Comparison of ENCODE assay signal across 19 cellular contexts in the genomic region with DNA sequence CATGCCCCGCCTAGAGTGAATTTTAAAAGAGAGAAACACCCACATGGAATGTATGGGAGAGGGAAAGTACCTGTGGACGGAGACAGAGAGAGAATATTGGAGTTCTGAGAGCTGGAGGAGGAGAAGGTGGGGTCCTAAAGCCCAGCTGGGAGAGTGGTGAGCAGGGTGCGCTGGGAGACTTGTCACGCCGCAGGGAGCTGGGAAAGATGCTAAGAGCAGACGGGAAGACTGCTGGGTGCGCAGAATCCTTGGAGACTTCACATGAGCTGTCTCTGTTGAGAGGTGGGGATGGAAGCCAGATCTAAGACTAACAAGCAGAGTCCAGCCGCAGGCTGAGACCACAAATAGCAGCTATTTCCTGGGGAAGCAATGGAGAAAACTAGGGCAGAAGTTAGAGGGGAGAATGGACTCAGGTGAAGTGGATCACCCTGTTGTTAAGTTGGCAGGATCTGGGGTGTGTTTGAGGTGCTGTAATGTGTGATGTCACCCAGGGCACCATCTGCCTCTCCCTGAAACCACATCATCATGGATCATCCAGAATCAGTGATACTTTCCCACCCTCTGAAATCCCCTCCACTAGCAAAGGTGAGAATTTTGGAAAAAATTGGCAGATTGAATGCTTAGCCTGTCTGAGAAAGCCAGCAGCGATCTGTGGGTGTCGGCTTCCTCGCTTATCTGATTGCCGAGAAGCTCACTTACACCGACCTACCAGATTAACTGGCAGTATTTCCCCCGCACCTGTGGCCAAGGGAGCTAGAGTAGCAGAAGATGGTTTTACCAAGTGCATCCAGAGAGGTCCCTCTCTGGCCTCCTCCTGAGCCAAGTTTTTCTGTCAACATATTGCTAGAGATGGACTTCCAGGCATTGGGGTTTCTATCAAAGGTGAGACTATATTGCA.
DNase-seq lines count a peak whose midpoint lies in the region; ATAC-seq and TF ChIP-seq lines count a peak whose summit lies in the region.
"Had no signal": no experiment of that assay in that cellular context is flagged by ENCODE, and none has a peak within 500 bp of the region (broad histone marks: within the 10 kb centered on the region; RNA-seq: fewer than 3 reads in every experiment).

No MANE protein-coding gene starts in this region.

- no peaks in the 10 kb centered on the region for H3K9me3 Mint-ChIP-seq in activated naive CD4-positive, alpha-beta T cell treated with anti-CD3 and anti-CD28 coated beads, Interleukin-2, amount 50 U/mL, for 24 hours
- H3K9me3 Mint-ChIP-seq in activated naive CD4-positive, alpha-beta T cell treated with anti-CD3 and anti-CD28 coated beads, Interleukin-2, amount 10 ng/mL, durations not matched to agents 7 days and 5 days, result peaks cover 1% of the 10 kb centered on the region
- H3K9me3 Mint-ChIP-seq in stimulated activated naive B cell treated with anti-CD40 and anti-IgM and Interleukin-4, amounts not matched to agents 10 μg/mL and 1 μg/mL and 100 μg/mL, for 72 hours, result no peaks in the 10 kb centered on the region
- H3K9me3 Mint-ChIP-seq: HFFc6 had no signal

- no peak for ATAC-seq in stimulated activated naive B cell treated with anti-CD40 and anti-IgM and Interleukin-4, amounts not matched to agents 10 μg/mL and 1 μg/mL and 100 μg/mL, for 72 hours (replicated peaks)
- ATAC-seq: Panc1, SK-N-SH treated with all-trans-retinoic acid at 6 μM for 48 hours had no signal

- no peaks in the 10 kb centered on the region for H3K27me3 ChIP-seq in dorsolateral prefrontal cortex
- H3K27me3 ChIP-seq: ascending aorta, sigmoid colon, vagina had no signal

- intact Hi-C loops in dorsolateral prefrontal cortex (cut with DNase I), result no loop called here

- peaks cover 42% of the 10 kb centered on the region for H3K36me3 Mint-ChIP-seq in activated naive CD4-positive, alpha-beta T cell treated with anti-CD3 and anti-CD28 coated beads, Interleukin-2, amount 50 U/mL, for 24 hours
- peaks cover 66% of the 10 kb centered on the region for H3K36me3 Mint-ChIP-seq in activated naive CD4-positive, alpha-beta T cell treated with anti-CD3 and anti-CD28 coated beads, Interleukin-2, amount 10 ng/mL, durations not matched to agents 7 days and 5 days
- peaks cover 66 to 87% of the 10 kb centered on the region in 2 donors for H3K36me3 Mint-ChIP-seq in stimulated activated naive B cell treated with anti-CD40 and anti-IgM and Interleukin-4, amounts not matched to agents 10 μg/mL and 1 μg/mL and 100 μg/mL, for 72 hours

- no peak for DNase-seq in activated naive CD4-positive, alpha-beta T cell treated with anti-CD3 and anti-CD28 coated beads, Interleukin-2, amount 10 ng/mL, durations not matched to agents 7 days and 5 days
- DNase-seq in T-helper 2 cell (peak in 3 of 5 experiments; percentile 11 to 91 (median 32)), dorsolateral prefrontal cortex (peak in 5 of 10 donors; percentile 37 to 61 (median 60)), SW480 (ENCODE audit: low spot score) (no peak), NCI-H2029 (lab: John Stamatoyannopoulos, UW) (no peak), amygdala (lab: John Stamatoyannopoulos, UW) (no peak)
- no peak for DNase-seq in stimulated activated naive B cell treated with anti-CD40 and anti-IgM and Interleukin-4, amounts not matched to agents 10 μg/mL and 1 μg/mL and 100 μg/mL, for 72 hours
- DNase-seq: activated CD8-positive, alpha-beta memory T cell treated with anti-CD3 and anti-CD28 coated beads, Interleukin-2, amount 50 U/mL, for 48 hours; COR-L47; EL; HFFc6; left ventricle myocardium inferior; NCI-H82; sigmoid colon had no signal

- peak overlapping the region; percentile 43 for H3K27ac Mint-ChIP-seq in activated naive CD4-positive, alpha-beta T cell treated with anti-CD3 and anti-CD28 coated beads, Interleukin-2, amount 50 U/mL, for 24 hours
- H3K27ac Mint-ChIP-seq in activated naive CD4-positive, alpha-beta T cell treated with anti-CD3 and anti-CD28 coated beads, Interleukin-2, amount 10 ng/mL, durations not matched to agents 7 days and 5 days, result no peak overlapping the region
- peak overlapping the region; percentile 16 for H3K27ac Mint-ChIP-seq in stimulated activated naive B cell treated with anti-CD40 and anti-IgM and Interleukin-4, amounts not matched to agents 10 μg/mL and 1 μg/mL and 100 μg/mL, for 72 hours
- H3K27ac Mint-ChIP-seq: HFFc6 had no signal

- CTCF ChIA-PET in activated naive CD4-positive, alpha-beta T cell treated with anti-CD3 and anti-CD28 coated beads, Interleukin-2, amount 10 ng/mL, durations not matched to agents 7 days and 5 days (lab: Charles Lee), result interaction anchor here (0.6 to 1.5 kb wide), 3 partner anchors 10 to 55 kb away, joined by 3 to 5 read pairs (median 3); no protein-coding TSS in a partner anchor

- H3K27ac ChIP-seq in dorsolateral prefrontal cortex, result peak overlapping the region in 49 of 59 donors; percentile 4 to 80 (median 56)
- H3K27ac ChIP-seq: left ventricle myocardium inferior, sigmoid colon, vagina had no signal

- no peak overlapping the region for H3K4me3 Mint-ChIP-seq in activated naive CD4-positive, alpha-beta T cell treated with anti-CD3 and anti-CD28 coated beads, Interleukin-2, amount 50 U/mL, for 24 hours
- H3K4me3 Mint-ChIP-seq in activated naive CD4-positive, alpha-beta T cell treated with anti-CD3 and anti-CD28 coated beads, Interleukin-2, amount 10 ng/mL, durations not matched to agents 7 days and 5 days, result no peak overlapping the region
- no peak overlapping the region for H3K4me3 Mint-ChIP-seq in stimulated activated naive B cell treated with anti-CD40 and anti-IgM and Interleukin-4, amounts not matched to agents 10 μg/mL and 1 μg/mL and 100 μg/mL, for 72 hours
- H3K4me3 Mint-ChIP-seq: HFFc6 had no signal

- peaks cover 24% of the 10 kb centered on the region for H3K4me1 Mint-ChIP-seq in activated naive CD4-positive, alpha-beta T cell treated with anti-CD3 and anti-CD28 coated beads, Interleukin-2, amount 50 U/mL, for 24 hours
- H3K4me1 Mint-ChIP-seq in activated naive CD4-positive, alpha-beta T cell treated with anti-CD3 and anti-CD28 coated beads, Interleukin-2, amount 10 ng/mL, durations not matched to agents 7 days and 5 days, result peaks cover 19% of the 10 kb centered on the region
- peaks cover 10 to 18% of the 10 kb centered on the region in 2 donors for H3K4me1 Mint-ChIP-seq in stimulated activated naive B cell treated with anti-CD40 and anti-IgM and Interleukin-4, amounts not matched to agents 10 μg/mL and 1 μg/mL and 100 μg/mL, for 72 hours

- no peak overlapping the region for H3K4me3 ChIP-seq in dorsolateral prefrontal cortex
- H3K4me3 ChIP-seq: ascending aorta, left ventricle myocardium inferior, sigmoid colon, vagina had no signal

- TF ChIP-seq CTCF in dorsolateral prefrontal cortex (IDR thresholded peaks at IDR 0.05 in 54 of 56, conservative IDR thresholded peaks at IDR 0.05 in 2 of 56; ENCODE audit: low read depth in 1 of 56, partially characterized antibody in 56 of 56), result no peak

- H3K27me3 Mint-ChIP-seq in activated naive CD4-positive, alpha-beta T cell treated with anti-CD3 and anti-CD28 coated beads, Interleukin-2, amount 50 U/mL, for 24 hours, result no peaks in the 10 kb centered on the region
- H3K27me3 Mint-ChIP-seq in activated naive CD4-positive, alpha-beta T cell treated with anti-CD3 and anti-CD28 coated beads, Interleukin-2, amount 10 ng/mL, durations not matched to agents 7 days and 5 days, result no peaks in the 10 kb centered on the region
- H3K27me3 Mint-ChIP-seq in stimulated activated naive B cell treated with anti-CD40 and anti-IgM and Interleukin-4, amounts not matched to agents 10 μg/mL and 1 μg/mL and 100 μg/mL, for 72 hours, result no peaks in the 10 kb centered on the region

Comparison
In these comparisons a context has a peak if more than half of its experiments do, and no peak if none do; other contexts are left out.
1. DNase-seq: peak in T-helper 2 cell (3 of 5); none in activated naive CD4-positive, alpha-beta T cell treated with anti-CD3 and anti-CD28 coated beads, Interleukin-2, amount 10 ng/mL, durations not matched to agents 7 days and 5 days (single experiment), stimulated activated naive B cell treated with anti-CD40 and anti-IgM and Interleukin-4, amounts not matched to agents 10 μg/mL and 1 μg/mL and 100 μg/mL, for 72 hours (single experiment), SW480 (single experiment), NCI-H2029 (single experiment) and amygdala (0 of 56).